9 cellular contexts compared by ENCODE assay signal in genomic region chr20:44887466-44887865, GRCh38. TPM values are rescaled to one million over a fixed set of nuclear protein-coding genes. Genes with fewer than 3 reads are reported as not detected.
DNase-seq lines count a peak whose midpoint lies in the region; ATAC-seq and TF ChIP-seq lines count a peak whose summit lies in the region.
"Had no signal": no experiment of that assay in that cellular context is flagged by ENCODE, and none has a peak within 500 bp of the region (broad histone marks: within the 10 kb centered on the region; RNA-seq: fewer than 3 reads in every experiment).

No MANE protein-coding gene starts in this region.

- peaks cover 15% of the 10 kb centered on the region for H3K36me3 ChIP-seq in HUES6 (ENCODE audit: control insufficient read depth, insufficient read depth, low read length)
- H3K36me3 ChIP-seq in mucosa of stomach (ENCODE audit: control insufficient read depth, insufficient read depth, low read length), result no peaks in the 10 kb centered on the region
- H3K36me3 ChIP-seq: cardiac muscle cell had no signal

- no peak overlapping the region for H3K9ac ChIP-seq in HUES6 (ENCODE audit: low read length)
- peak overlapping the region; percentile 2 for H3K9ac ChIP-seq in mucosa of stomach (ENCODE audit: low read length)

- H3K27me3 Mint-ChIP-seq in brain, result peaks cover 14% of the 10 kb centered on the region

- peak overlapping the region; percentile 91 to 100 (median 98) for H3K27ac Mint-ChIP-seq in brain

- peaks cover 10% of the 10 kb centered on the region for H3K36me3 Mint-ChIP-seq in brain

- H3K4me1 Mint-ChIP-seq in brain, result peaks cover 76% of the 10 kb centered on the region

- DNase-seq in AG04450 (ENCODE audit: low read depth, low spot score), result no peak
- DNase-seq in DMS79 treated with DMSO at 0.1 percent for 48 hours (lab: John Stamatoyannopoulos, UW), result no peak
- DNase-seq in NCI-H187 treated with DMSO at 0.1 percent for 48 hours (lab: John Stamatoyannopoulos, UW), result no peak
- no peak for DNase-seq in HPDE6-E6E7 (ENCODE audit: extremely low spot score)

- H3K27me3 ChIP-seq in AG04450 (ENCODE audit: control insufficient read depth, insufficient read depth, low read length) (no peaks in the 10 kb centered on the region), HUES6 (ENCODE audit: control insufficient read depth, insufficient read depth, low read length) (no peaks in the 10 kb centered on the region; the same call in 1 of the 2 replicates), mucosa of stomach (ENCODE audit: control insufficient read depth, insufficient read depth, low read length) (no peaks in the 10 kb centered on the region)
- H3K27me3 ChIP-seq: cardiac muscle cell had no signal

- no peaks in the 10 kb centered on the region for H3K9me3 Mint-ChIP-seq in brain

- POLR2A ChIA-PET in AG04450 (lab: Yijun Ruan, JAX), result no interaction called here

- H3K4me3 ChIP-seq in AG04450 (ENCODE audit: low read depth, low read length), result peak overlapping the region; percentile 89
- H3K4me3 ChIP-seq in HUES6 (ENCODE audit: low read depth, low read length), result peak overlapping the region; percentile 98
- no peak overlapping the region for H3K4me3 ChIP-seq in mucosa of stomach (ENCODE audit: low read length)

- H3K4me1 ChIP-seq in HUES6 (ENCODE audit: control insufficient read depth, insufficient read depth, low read length) (peaks cover 19% of the 10 kb centered on the region), mucosa of stomach (ENCODE audit: control insufficient read depth, insufficient read depth, low read length) (peaks cover 6% of the 10 kb centered on the region)

- H3K9me3 ChIP-seq in AG04450 (ENCODE audit: control insufficient read depth, insufficient read depth, low read length) (no peaks in the 10 kb centered on the region), HUES6 (ENCODE audit: control insufficient read depth, insufficient read depth, low read depth, low read length) (no peaks in the 10 kb centered on the region), mucosa of stomach (ENCODE audit: control insufficient read depth, low read length) (no peaks in the 10 kb centered on the region)

- ATAC-seq in GM18858 (IDR thresholded peaks at IDR 0.05; ENCODE audit: unreplicated experiment), result no peak

- no peak for TF ChIP-seq CTCF in AG04450 (IDR thresholded peaks at IDR 0.05; ENCODE audit: low read depth, low read length)
- no peak for TF ChIP-seq CTCF in brain (conservative IDR thresholded peaks at IDR 0.05)

- peak overlapping the region; percentile 96 to 100 (median 99) for H3K4me3 Mint-ChIP-seq in brain

- H3K27ac ChIP-seq in AG04450 (ENCODE audit: low read depth, low read length) (no peak overlapping the region), HUES6 (ENCODE audit: low read depth, low read length) (no peak overlapping the region)
- H3K27ac ChIP-seq: cardiac muscle cell had no signal

- CTCF ChIA-PET in AG04450 (lab: Charles Lee), result interaction anchor here (1.1 to 2.5 kb wide), 6 partner anchors 16 to 406 kb away, joined by 3 to 15 read pairs (median 6); partner anchors contain the start of gene PABPC1L

RNA-seq across cellular contexts. Expression of gene YWHAB, which starts 2.0 kb away (rescaled TPM):
- polyA plus RNA-seq in AG04450 (2011; rRNA removed) (148 and 178 TPM in 2 replicates), brain (ENCODE audit: insufficient read depth, low read depth, low replicate concordance) (307 TPM)
- polyA minus RNA-seq in AG04450 (2011; rRNA and poly(A)+ RNA removed), result 57.4 and 74.4 TPM in 2 replicates

RNA-seq across cellular contexts. Expression of gene PABPC1L, which starts 22.4 kb away (rescaled TPM):
- 20.7 and 25.9 TPM in 2 replicates for polyA plus RNA-seq in AG04450 (2011; rRNA removed)
- 13.9 and 14.2 TPM in 2 replicates for polyA minus RNA-seq in AG04450 (2011; rRNA and poly(A)+ RNA removed)
- polyA plus RNA-seq in brain (ENCODE audit: insufficient read depth, low read depth, low replicate concordance), result 3.5 TPM
